In the genomic region with DNA sequence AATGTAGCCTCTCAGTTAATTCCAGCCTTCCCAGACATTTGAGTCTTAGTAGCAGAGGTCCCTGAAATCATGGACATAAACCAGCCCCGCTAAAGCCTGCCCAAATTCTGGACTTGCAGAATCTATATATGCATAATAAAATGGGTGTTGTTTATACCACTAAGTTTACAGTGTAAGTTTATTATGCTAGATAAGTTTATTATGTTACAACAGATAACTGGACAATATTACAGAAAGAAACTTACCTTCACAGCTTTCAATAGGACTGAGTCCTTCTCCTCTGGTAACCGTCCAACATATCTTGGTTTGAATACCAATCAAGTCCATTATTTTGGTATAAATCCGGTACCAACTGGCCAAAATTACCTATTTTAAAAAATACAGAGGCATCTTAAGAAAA, we compare ENCODE assay signal across 19 cellular contexts. TPM values are rescaled to one million over a fixed set of nuclear protein-coding genes. Genes with fewer than 3 reads are reported as not detected.
A peak's percentile ranks its signal among the peaks of the same experiment; 100 is the strongest.
DNase-seq lines count a peak whose midpoint lies in the region; ATAC-seq, FAIRE-seq and TF ChIP-seq lines count a peak whose summit lies in the region.
"Had no signal": no experiment of that assay in that cellular context is flagged by ENCODE, and none has a peak within 500 bp of the region (broad histone marks: within the 10 kb centered on the region; RNA-seq: fewer than 3 reads in every experiment).

No MANE protein-coding gene starts in this region.

- intact Hi-C loops in left colon (cut with DNase I, micrococcal nuclease): no loop called here
- intact Hi-C loops in activated CD4-positive, alpha-beta memory T cell treated with anti-CD3 and anti-CD28 coated beads for 36 hours (cut with micrococcal nuclease): no loop called here

- no peak overlapping the region for H4K5ac ChIP-seq in mesendoderm (ENCODE audit: low read length)

- no peaks in the 10 kb centered on the region for H3K79me1 ChIP-seq in mesendoderm (ENCODE audit: low read length)

- H3K56ac ChIP-seq in mesendoderm (ENCODE audit: low read length): no peak overlapping the region

- H3K27me3 ChIP-seq in small intestine (ENCODE audit: control insufficient read depth in 2 of 2, insufficient read depth in 2 of 2, low read length in 2 of 2) (no peaks in the 10 kb centered on the region), mesendoderm (ENCODE audit: insufficient read depth, low read length, poor library complexity) (no peaks in the 10 kb centered on the region)
- H3K27me3 ChIP-seq: BLaER1 treated with 17β-estradiol and CSF1 and Interleukin-3, amounts not matched to agents 10 nM and 100 nM had no signal

- CTCF ChIA-PET in activated CD4-positive, alpha-beta memory T cell treated with anti-CD3 and anti-CD28 coated beads for 36 hours (lab: Charles Lee): no interaction called here

- TF ChIP-seq CTCF in D721Med (IDR thresholded peaks at IDR 0.05; ENCODE audit: insufficient read depth, missing control alignments): no peak

- H3K9ac ChIP-seq in mesendoderm (ENCODE audit: low read length): no peak overlapping the region
- H3K9ac ChIP-seq: BLaER1 treated with 17β-estradiol and CSF1 and Interleukin-3, amounts not matched to agents 10 nM and 100 nM had no signal

- ATAC-seq in left colon: peak; percentile 74
- ATAC-seq: A549 had no signal

- H3K9me3 Mint-ChIP-seq in activated CD4-positive, alpha-beta memory T cell treated with anti-CD3 and anti-CD28 coated beads for 36 hours: no peaks in the 10 kb centered on the region
- H3K9me3 Mint-ChIP-seq: CD4-positive, alpha-beta memory T cell; CD4-positive, CD25-positive, alpha-beta regulatory T cell; CD8-positive, alpha-beta memory T cell had no signal

- H3K4me1 Mint-ChIP-seq in activated CD4-positive, alpha-beta memory T cell treated with anti-CD3 and anti-CD28 coated beads for 36 hours (ENCODE audit: low read depth): no peaks in the 10 kb centered on the region
- H3K4me1 Mint-ChIP-seq: CD4-positive, alpha-beta memory T cell; CD8-positive, alpha-beta memory T cell had no signal

- no peak overlapping the region for H3K4me2 ChIP-seq in mesendoderm (ENCODE audit: low read length)
- H3K4me2 ChIP-seq: A549; BLaER1 treated with 17β-estradiol and CSF1 and Interleukin-3, amounts not matched to agents 10 nM and 100 nM had no signal

- no peak overlapping the region for H3K4me3 ChIP-seq in small intestine (ENCODE audit: low read depth in 1 of 2, low read length in 2 of 2)
- H3K4me3 ChIP-seq in mesendoderm (ENCODE audit: low read length): no peak overlapping the region
- H3K4me3 ChIP-seq: A549; BLaER1 treated with 17β-estradiol and CSF1 and Interleukin-3, amounts not matched to agents 10 nM and 100 nM had no signal

- no peak overlapping the region for H2BK120ac ChIP-seq in mesendoderm (ENCODE audit: low read depth, low read length)

- no peak overlapping the region for H2BK15ac ChIP-seq in mesendoderm (replicated peaks; ENCODE audit: low read depth)

- no peak overlapping the region for H2AK5ac ChIP-seq in mesendoderm (ENCODE audit: low read length)

- H3K27me3 Mint-ChIP-seq in activated CD4-positive, alpha-beta memory T cell treated with anti-CD3 and anti-CD28 coated beads for 36 hours: no peaks in the 10 kb centered on the region
- H3K27me3 Mint-ChIP-seq: B cell; CD4-positive, alpha-beta memory T cell; CD4-positive, CD25-positive, alpha-beta regulatory T cell had no signal

- H3K4me3 Mint-ChIP-seq in activated CD4-positive, alpha-beta memory T cell treated with anti-CD3 and anti-CD28 coated beads for 36 hours: no peak overlapping the region
- H3K4me3 Mint-ChIP-seq: B cell; CD4-positive, alpha-beta memory T cell; CD4-positive, CD25-positive, alpha-beta regulatory T cell; CD8-positive, alpha-beta memory T cell had no signal

- FAIRE-seq in D721Med (lab: Jason Lieb, UNC) (peak; percentile 11), small intestine (lab: Jason Lieb, UNC) (no peak)
- FAIRE-seq: A549, GM12891, GM19239 had no signal

- H3K36me3 Mint-ChIP-seq in activated CD4-positive, alpha-beta memory T cell treated with anti-CD3 and anti-CD28 coated beads for 36 hours: peaks cover 20% of the 10 kb centered on the region

- no peak overlapping the region for H2BK5ac ChIP-seq in mesendoderm (ENCODE audit: low read length)

- 83 to 93% (median 87%) methylated on average over 3 of the region's 3 CpGs for WGBS in small intestine, 3 donors
- WGBS in mesendoderm (ENCODE audit: extremely low coverage, insufficient coverage, low lambda C conversion rate): no CpG with 5 or more reads among the region's 3 CpGs

- no peak overlapping the region for H4K8ac ChIP-seq in mesendoderm (ENCODE audit: low read depth, low read length)

- H3K23ac ChIP-seq in mesendoderm (ENCODE audit: low read length): no peak overlapping the region

- H3K27ac ChIP-seq in small intestine (ENCODE audit: low read depth in 1 of 2, low read length in 1 of 2): no peak overlapping the region
- no peak overlapping the region for H3K27ac ChIP-seq in mesendoderm (ENCODE audit: low read depth, low read length)
- H3K27ac ChIP-seq: 22Rv1; A549; BLaER1 treated with 17β-estradiol and CSF1 and Interleukin-3, amounts not matched to agents 10 nM and 100 nM; C4-2B had no signal

- H3K18ac ChIP-seq in mesendoderm (ENCODE audit: low read length): no peak overlapping the region

- DNase-seq in D721Med (ENCODE audit: insufficient read length, low spot score): no peak
- DNase-seq in left colon: no peak
- DNase-seq in small intestine: peak; percentile 19
- DNase-seq in activated CD4-positive, alpha-beta memory T cell treated with anti-CD3 and anti-CD28 coated beads for 36 hours: no peak
- no peak for DNase-seq in DMS79 (lab: John Stamatoyannopoulos, UW)
- no peak for DNase-seq in mesendoderm
- DNase-seq: AML-193; CD4-positive, alpha-beta memory T cell; CD4-positive, CD25-positive, alpha-beta regulatory T cell; CD8-positive, alpha-beta memory T cell; COR-L47; GF-D8 had no signal

- H3K36me3 ChIP-seq in small intestine (ENCODE audit: control insufficient read depth in 2 of 2, insufficient read depth in 2 of 2, low read length in 2 of 2): peaks cover 0 to 5% of the 10 kb centered on the region in 2 donors
- H3K36me3 ChIP-seq in mesendoderm (ENCODE audit: control insufficient read depth, insufficient read depth, low read length): peaks cover 2% of the 10 kb centered on the region

- no peak overlapping the region for H3K4ac ChIP-seq in mesendoderm (ENCODE audit: low read depth, low read length)

- peaks cover 0 to 3% of the 10 kb centered on the region in 2 donors for H3K4me1 ChIP-seq in small intestine (ENCODE audit: control insufficient read depth in 2 of 2, insufficient read depth in 1 of 2, low read depth in 1 of 2, low read length in 1 of 2)
- H3K4me1 ChIP-seq in mesendoderm (ENCODE audit: control insufficient read depth, low read depth, low read length): peaks cover 6% of the 10 kb centered on the region

- POLR2A ChIA-PET in activated CD4-positive, alpha-beta memory T cell treated with anti-CD3 and anti-CD28 coated beads for 36 hours (lab: Charles Lee): no interaction called here

- H3K79me2 ChIP-seq in mesendoderm (ENCODE audit: control insufficient read depth, insufficient read depth, low read length): no peaks in the 10 kb centered on the region

- no peak overlapping the region for H3K27ac Mint-ChIP-seq in activated CD4-positive, alpha-beta memory T cell treated with anti-CD3 and anti-CD28 coated beads for 36 hours
- H3K27ac Mint-ChIP-seq: B cell; CD4-positive, alpha-beta memory T cell; CD4-positive, CD25-positive, alpha-beta regulatory T cell; CD8-positive, alpha-beta memory T cell had no signal

- no peaks in the 10 kb centered on the region for H3K9me3 ChIP-seq in small intestine (ENCODE audit: control insufficient read depth, low read depth)
- H3K9me3 ChIP-seq: A549; BLaER1 treated with 17β-estradiol and CSF1 and Interleukin-3, amounts not matched to agents 10 nM and 100 nM had no signal

RNA-seq across cellular contexts. Expression of gene DPY19L1, which starts 26.2 kb away (rescaled TPM):
- total RNA-seq in left colon: 10 to 100 TPM; 22.0 to 24.3 TPM
- polyA plus RNA-seq in small intestine: 10 to 100 TPM in 1 of 3 donors, 1 to 10 TPM in 1, under 1 TPM in 1; 0.89 to 10.5 (median 2.2) TPM
- 10 to 100 TPM; 13.0 to 20.3 TPM for total RNA-seq in activated CD4-positive, alpha-beta memory T cell treated with anti-CD3 and anti-CD28 coated beads for 36 hours
- 17.6 TPM for polyA plus RNA-seq in mesendoderm (2013, experiment 1 of 2)
- polyA plus RNA-seq in mesendoderm (2013, experiment 2 of 2): 17.2 TPM
